In the genomic region with DNA sequence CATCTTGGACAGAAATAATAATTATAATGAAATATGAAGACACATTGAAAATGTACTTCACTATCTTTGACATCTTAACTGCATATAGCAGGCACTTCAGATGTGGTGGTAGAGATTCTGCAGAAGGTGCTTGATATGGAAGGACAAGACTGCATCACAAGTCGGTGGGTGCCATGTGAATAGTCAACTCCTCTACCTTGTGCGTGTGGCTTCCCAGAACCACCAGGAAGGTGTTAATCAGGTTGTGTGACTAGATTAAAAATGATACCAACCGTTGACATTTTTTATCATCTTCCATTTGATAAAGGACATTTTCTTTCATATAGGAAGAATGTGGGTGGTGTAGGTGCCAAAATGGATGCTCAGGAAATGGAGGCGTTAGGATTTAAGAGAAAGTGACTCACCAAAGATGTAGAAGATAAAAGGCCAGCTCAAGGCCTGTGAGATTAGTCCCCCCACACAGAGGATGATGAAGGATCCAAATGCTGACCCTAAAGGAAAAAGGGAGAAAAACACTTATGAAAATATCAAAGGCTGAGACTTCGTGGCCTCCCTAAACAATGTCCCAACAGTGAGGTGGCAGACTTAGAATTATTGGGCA, we compare ENCODE assay signal across 15 cellular contexts. TPM values are rescaled to one million over a fixed set of nuclear protein-coding genes. Genes with fewer than 3 reads are reported as not detected.
"Had no signal": no experiment of that assay in that cellular context is flagged by ENCODE, and none has a peak within 500 bp of the region (broad histone marks: within the 10 kb centered on the region; RNA-seq: fewer than 3 reads in every experiment).

No MANE protein-coding gene starts in this region.

- H2AFZ ChIP-seq: neural progenitor cell had no signal

- H3K36me3 Mint-ChIP-seq: immature natural killer cell; neural progenitor cell; stimulated activated naive B cell treated with anti-CD40 and anti-IgM and Interleukin-4, amounts not matched to agents 10 μg/mL and 1 μg/mL and 100 μg/mL, for 72 hours; T-cell had no signal

- ATAC-seq: lower lobe of right lung; pancreas; stimulated activated naive B cell treated with anti-CD40 and anti-IgM and Interleukin-4, amounts not matched to agents 10 μg/mL and 1 μg/mL and 100 μg/mL, for 72 hours; T-cell had no signal

- H3K36me3 ChIP-seq: cardiac muscle cell, esophagus squamous epithelium, lower lobe of right lung, neural progenitor cell, pancreas, upper lobe of left lung had no signal

- H3K4me1 Mint-ChIP-seq: activated B cell treated with CpG ODN at 0.5 μM for 24 hours; immature natural killer cell; stimulated activated naive B cell treated with anti-CD40 and anti-IgM and Interleukin-4, amounts not matched to agents 10 μg/mL and 1 μg/mL and 100 μg/mL, for 72 hours; T-cell had no signal

- H3K27me3 ChIP-seq: cardiac muscle cell, neural progenitor cell, pancreas, upper lobe of left lung had no signal

- DNase-seq: activated B cell treated with CpG ODN at 0.5 μM for 24 hours; esophagus squamous epithelium; foreskin fibroblast; immature natural killer cell; lower lobe of right lung; midbrain; pancreas; stimulated activated naive B cell treated with anti-CD40 and anti-IgM and Interleukin-4, amounts not matched to agents 10 μg/mL and 1 μg/mL and 100 μg/mL, for 72 hours; T-cell; upper lobe of left lung had no signal

- FAIRE-seq: pancreas had no signal

- H3K9me3 ChIP-seq: esophagus squamous epithelium, lower lobe of right lung, pancreas, upper lobe of left lung had no signal

- H3K9ac ChIP-seq: neural progenitor cell had no signal

- H3K4me1 ChIP-seq: esophagus squamous epithelium, lower lobe of right lung, pancreas, upper lobe of left lung had no signal

- H3K27ac ChIP-seq: cardiac muscle cell, esophagus squamous epithelium, lower lobe of right lung, neural progenitor cell, pancreas, upper lobe of left lung had no signal

- H3K4me3 Mint-ChIP-seq: activated B cell treated with CpG ODN at 0.5 μM for 24 hours; immature natural killer cell; neural progenitor cell; stimulated activated naive B cell treated with anti-CD40 and anti-IgM and Interleukin-4, amounts not matched to agents 10 μg/mL and 1 μg/mL and 100 μg/mL, for 72 hours; T-cell had no signal

- H3K4me2 ChIP-seq: neural progenitor cell had no signal

- H3K27me3 Mint-ChIP-seq: stimulated activated naive B cell treated with anti-CD40 and anti-IgM and Interleukin-4, amounts not matched to agents 10 μg/mL and 1 μg/mL and 100 μg/mL, for 72 hours had no signal

- H3K4me3 ChIP-seq: cardiac muscle cell, esophagus squamous epithelium, lower lobe of right lung, neural progenitor cell, pancreas, upper lobe of left lung had no signal

- H3K9me3 Mint-ChIP-seq: activated B cell treated with CpG ODN at 0.5 μM for 24 hours, immature natural killer cell, neural progenitor cell, T-cell had no signal

- H3K27ac Mint-ChIP-seq: activated B cell treated with CpG ODN at 0.5 μM for 24 hours; immature natural killer cell; neural progenitor cell; stimulated activated naive B cell treated with anti-CD40 and anti-IgM and Interleukin-4, amounts not matched to agents 10 μg/mL and 1 μg/mL and 100 μg/mL, for 72 hours; T-cell had no signal

RNA-seq across cellular contexts. Expression of a gene that starts 12.3 kb away (rescaled TPM):
- total RNA-seq: activated B cell treated with CpG ODN at 0.5 μM for 24 hours; activated CD8-positive, alpha-beta memory T cell treated with anti-CD3 and anti-CD28 coated beads for 36 hours; cardiac muscle cell; esophagus squamous epithelium; lower lobe of right lung; T-cell; temporal lobe; upper lobe of left lung had no signal
- polyA plus RNA-seq: adipose tissue, cardiac muscle cell, immature natural killer cell had no signal

RNA-seq across cellular contexts. Expression of a gene that starts 44.1 kb away (rescaled TPM):
- total RNA-seq: activated B cell treated with CpG ODN at 0.5 μM for 24 hours; activated CD8-positive, alpha-beta memory T cell treated with anti-CD3 and anti-CD28 coated beads for 36 hours; cardiac muscle cell; esophagus squamous epithelium; lower lobe of right lung; pancreas; temporal lobe had no signal
- polyA plus RNA-seq: adipose tissue, cardiac muscle cell, immature natural killer cell had no signal
